Comparison of ENCODE assay signal across 8 cellular contexts in genomic region chr15:81312790-81313543, GRCh38. TPM values are rescaled to one million over a fixed set of nuclear protein-coding genes. Genes with fewer than 3 reads are reported as not detected.
DNase-seq lines count a peak whose midpoint lies in the region; ATAC-seq and TF ChIP-seq lines count a peak whose summit lies in the region.

No MANE protein-coding gene starts in this region.

- H3K9me2 ChIP-seq in PC-9 (ENCODE audit: insufficient read depth) = no peaks in the 10 kb centered on the region

- WGBS in psoas muscle, 3 donors = 53 to 66% (median 57%) methylated on average over 21 to 22 of the region's 22 CpGs

- intact Hi-C loops in CD8-positive, alpha-beta T cell (cut with DNase I, micrococcal nuclease) = no loop called here
- intact Hi-C loops in PC-9 (cut with micrococcal nuclease; ENCODE audit: unreplicated experiment) (no loop called here), psoas muscle (cut with DNase I) (no loop called here)

- no peak overlapping the region for H3K4me3 Mint-ChIP-seq in CD8-positive, alpha-beta T cell
- H3K4me3 Mint-ChIP-seq in endothelial cell (ENCODE audit: unreplicated experiment) = no peak overlapping the region

- no peaks in the 10 kb centered on the region for H3K27me3 Mint-ChIP-seq in CD8-positive, alpha-beta T cell (ENCODE audit: low read depth)
- H3K27me3 Mint-ChIP-seq in endothelial cell (ENCODE audit: unreplicated experiment) = peaks cover 3% of the 10 kb centered on the region

- peak overlapping the region; percentile 33; the same call in 1 of the 2 replicates for H3K4me2 ChIP-seq in PC-9

- H3K36me3 Mint-ChIP-seq in CD8-positive, alpha-beta T cell = peaks cover 85% of the 10 kb centered on the region
- peaks cover 25% of the 10 kb centered on the region for H3K36me3 Mint-ChIP-seq in endothelial cell (ENCODE audit: low read depth, unreplicated experiment)

- H3K79me2 ChIP-seq in PC-9 (ENCODE audit: low read depth) = no peaks in the 10 kb centered on the region

- peaks cover 80% of the 10 kb centered on the region for H3K4me1 Mint-ChIP-seq in CD8-positive, alpha-beta T cell (ENCODE audit: low read depth)
- H3K4me1 Mint-ChIP-seq in endothelial cell (ENCODE audit: unreplicated experiment) = no peaks in the 10 kb centered on the region

- no peak overlapping the region for H3K27ac ChIP-seq in CD8-positive, alpha-beta T cell (ENCODE audit: low read depth, low read length)
- H3K27ac ChIP-seq in PC-9 (no peak overlapping the region), psoas muscle (peak overlapping the region; percentile 36)

- peaks cover 62% of the 10 kb centered on the region for H3K4me1 ChIP-seq in CD8-positive, alpha-beta T cell (ENCODE audit: insufficient read depth, low read length)
- H3K4me1 ChIP-seq in PC-9 (replicated peaks; ENCODE audit: insufficient read depth) = no peaks in the 10 kb centered on the region
- H3K4me1 ChIP-seq in psoas muscle = no peaks in the 10 kb centered on the region

- no TSS peak for BruUV-seq in PC-9 (replicated peaks; lab: Mats Ljungman, UMichigan)

- H3K9me3 Mint-ChIP-seq in CD8-positive, alpha-beta T cell = no peaks in the 10 kb centered on the region
- no peaks in the 10 kb centered on the region for H3K9me3 Mint-ChIP-seq in endothelial cell (ENCODE audit: unreplicated experiment)

- DNase-seq in CD8-positive, alpha-beta T cell = no peak
- peak; percentile 75 to 85 for DNase-seq in PC-9
- DNase-seq in fibroblast of gingiva (ENCODE audit: low read depth) = peak; percentile 96
- peak; percentile 77 to 86 for DNase-seq in psoas muscle
- DNase-seq in NCI-H510A treated with DMSO at 0.1 percent for 48 hours (lab: John Stamatoyannopoulos, UW) = no peak
- DNase-seq in endothelial cell (ENCODE audit: low spot score) = no peak
- DNase-seq in GM10266 (ENCODE audit: extremely low spot score) = no peak

- no peaks in the 10 kb centered on the region for H3F3A ChIP-seq in PC-9 (ENCODE audit: insufficient read depth, low read depth)

- peak overlapping the region; percentile 91 for H3K27ac Mint-ChIP-seq in CD8-positive, alpha-beta T cell
- H3K27ac Mint-ChIP-seq in endothelial cell (ENCODE audit: unreplicated experiment) = no peak overlapping the region

- no peak for ATAC-seq in CD8-positive, alpha-beta T cell
- ATAC-seq in psoas muscle (peak; percentile 82 to 90 (median 88)), GM21825 (IDR thresholded peaks at IDR 0.05; ENCODE audit: unreplicated experiment) (no peak)

- TF ChIP-seq CTCF in CD8-positive, alpha-beta T cell (IDR thresholded peaks at IDR 0.05) = no peak
- TF ChIP-seq CTCF in PC-9 (conservative IDR thresholded peaks at IDR 0.05) = no peak
- TF ChIP-seq CTCF in psoas muscle (IDR thresholded peaks at IDR 0.05) = no peak
- TF ChIP-seq CTCF in endothelial cell (IDR thresholded peaks at IDR 0.05; ENCODE audit: unreplicated experiment) = no peak
- no peak for TF ChIP-seq CTCF in GM10266 (IDR thresholded peaks at IDR 0.05; ENCODE audit: control insufficient read depth, insufficient read depth, low read depth, missing control alignments)

- no peaks in the 10 kb centered on the region for H3K9me3 ChIP-seq in CD8-positive, alpha-beta T cell (ENCODE audit: low read length)
- H3K9me3 ChIP-seq in PC-9 (ENCODE audit: insufficient read depth, low read depth) (no peaks in the 10 kb centered on the region), psoas muscle (no peaks in the 10 kb centered on the region)

- H3K4me3 ChIP-seq in CD8-positive, alpha-beta T cell (ENCODE audit: low read depth, low read length) = no peak overlapping the region
- no peak overlapping the region for H3K4me3 ChIP-seq in PC-9
- no peak overlapping the region for H3K4me3 ChIP-seq in psoas muscle

- H3K36me3 ChIP-seq in CD8-positive, alpha-beta T cell (ENCODE audit: insufficient read depth, low read length) = peaks cover 38% of the 10 kb centered on the region
- H3K36me3 ChIP-seq in PC-9 (ENCODE audit: low read depth) (no peaks in the 10 kb centered on the region), psoas muscle (ENCODE audit: insufficient read depth in 1 of 2, low read depth in 1 of 2) (peaks cover 0 to 3% of the 10 kb centered on the region in 2 donors)

- H2AFZ ChIP-seq in PC-9 = no peak overlapping the region

- H4K20me1 ChIP-seq in PC-9 (ENCODE audit: insufficient read depth) = no peaks in the 10 kb centered on the region

- no peaks in the 10 kb centered on the region for H3K27me3 ChIP-seq in CD8-positive, alpha-beta T cell (ENCODE audit: insufficient read depth, low read length)
- H3K27me3 ChIP-seq in PC-9 (ENCODE audit: insufficient read depth, low read depth) = no peaks in the 10 kb centered on the region; the same call in 1 of the 2 replicates
- H3K27me3 ChIP-seq in psoas muscle (ENCODE audit: insufficient read depth in 3 of 3, low read length in 2 of 3) = no peaks in the 10 kb centered on the region

- POLR2A ChIA-PET in CD8-positive, alpha-beta T cell (lab: Charles Lee) = interaction anchor here (0.7 to 1.9 kb wide), 3 partner anchors 8 to 23 kb away, joined by 3 to 8 read pairs (median 3); no protein-coding TSS in a partner anchor
- POLR2A ChIA-PET in PC-9 (lab: Charles Lee; ENCODE audit: unreplicated experiment) = interaction anchor here (0.6 kb wide), 1 partner anchor 10 kb away, joined by 3 read pairs; no protein-coding TSS in a partner anchor

- CTCF ChIA-PET in CD8-positive, alpha-beta T cell (lab: Charles Lee) = interaction anchor here (1.0 to 2.2 kb wide), 3 partner anchors 12 to 47 kb away, joined by 3 to 7 read pairs (median 3); no protein-coding TSS in a partner anchor
- CTCF ChIA-PET in PC-9 (lab: Charles Lee) = no interaction called here

RNA-seq across cellular contexts. Expression of gene STARD5, which starts 11.0 kb away (rescaled TPM):
- 10 to 100 TPM; 13.6 to 14.3 TPM for total RNA-seq in CD8-positive, alpha-beta T cell
- total RNA-seq in PC-9 (2021) (0.41 and 0.80 TPM in 2 replicates), psoas muscle (1 to 10 TPM in 2 of 4 donors, under 1 TPM in 2; 0.25 to 1.9 (median 0.92) TPM), endothelial cell (ENCODE audit: unreplicated experiment) (7.3 TPM)
- polyA plus RNA-seq in psoas muscle = under 1 TPM; 0.49 to 0.64 (median 0.55) TPM

Comparison
In these comparisons a context has a peak if more than half of its experiments do, and no peak if none do; other contexts are left out.
1. ATAC-seq: peak in psoas muscle (4 of 4); none in CD8-positive, alpha-beta T cell (single experiment) and GM21825 (single experiment).
2. DNase-seq: peak in PC-9 (2 of 2), fibroblast of gingiva (single experiment) and psoas muscle (2 of 2); none in CD8-positive, alpha-beta T cell (0 of 7), NCI-H510A treated with DMSO at 0.1 percent for 48 hours (single experiment), endothelial cell (single experiment) and GM10266 (single experiment).